Comparison of ENCODE assay signal across 1 cellular context in the genomic region with DNA sequence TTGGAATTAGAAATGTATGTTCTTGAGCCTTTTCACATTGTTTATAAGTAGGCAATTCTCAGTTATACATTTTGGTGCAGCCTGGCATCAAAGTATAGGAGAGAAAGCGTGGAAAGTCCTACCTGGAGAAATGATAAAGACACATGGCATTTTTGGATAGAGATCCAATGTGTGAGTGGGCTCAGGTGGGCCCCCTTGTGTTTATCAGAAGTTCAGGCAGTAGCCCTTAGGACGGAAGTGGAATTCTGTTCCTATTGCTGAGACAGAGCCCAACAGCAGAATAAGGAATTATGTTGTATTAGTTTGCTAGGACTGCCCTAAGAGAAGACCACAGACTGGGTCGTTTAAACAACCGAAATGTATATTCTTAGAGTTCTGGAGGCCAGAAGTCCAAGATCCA.
TF ChIP-seq lines count a peak whose summit lies in the region.

No MANE protein-coding gene starts in this region.

TF ChIP-seq in K562, 482 proteins besides CTCF, POLR2A, EP300 and RAD21:
- TF ChIP-seq, protein P1, sequence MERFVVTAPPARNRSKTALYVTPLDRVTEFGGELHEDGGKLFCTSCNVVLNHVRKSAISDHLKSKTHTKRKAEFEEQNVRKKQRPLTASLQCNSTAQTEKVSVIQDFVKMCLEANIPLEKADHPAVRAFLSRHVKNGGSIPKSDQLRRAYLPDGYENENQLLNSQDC (CRISPR knock-in tag; IDR thresholded peaks at IDR 0.05), result no peak
- TF ChIP-seq ZNF717 (CRISPR knock-in tag; IDR thresholded peaks at IDR 0.05) (no peak), ZNF436 (CRISPR knock-in tag; IDR thresholded peaks at IDR 0.05) (no peak), MEF2A (IDR thresholded peaks at IDR 0.05; ENCODE audit: control insufficient read depth, low read depth, low read length) (no peak), ZNF384 (IDR thresholded peaks at IDR 0.05; ENCODE audit: low read depth, low read length) (no peak), FOXK2 (conservative IDR thresholded peaks at IDR 0.05 in 1 of 2, IDR thresholded peaks at IDR 0.05 in 1 of 2; ENCODE audit: low read depth in 2 of 2) (no peak), SMC3 (conservative IDR thresholded peaks at IDR 0.05; ENCODE audit: insufficient read depth, low read depth, low read length) (0 out of 2 replicates have a peak, but pooled peaks have one; percentile 3), MCM5 (IDR thresholded peaks at IDR 0.05; ENCODE audit: low read depth) (no peak), SPI1 (IDR thresholded peaks at IDR 0.05; ENCODE audit: borderline replicate concordance, low read depth, low read length) (peak; percentile 35; the same call in 1 of the 2 replicates)
- TF ChIP-seq, protein P2, sequence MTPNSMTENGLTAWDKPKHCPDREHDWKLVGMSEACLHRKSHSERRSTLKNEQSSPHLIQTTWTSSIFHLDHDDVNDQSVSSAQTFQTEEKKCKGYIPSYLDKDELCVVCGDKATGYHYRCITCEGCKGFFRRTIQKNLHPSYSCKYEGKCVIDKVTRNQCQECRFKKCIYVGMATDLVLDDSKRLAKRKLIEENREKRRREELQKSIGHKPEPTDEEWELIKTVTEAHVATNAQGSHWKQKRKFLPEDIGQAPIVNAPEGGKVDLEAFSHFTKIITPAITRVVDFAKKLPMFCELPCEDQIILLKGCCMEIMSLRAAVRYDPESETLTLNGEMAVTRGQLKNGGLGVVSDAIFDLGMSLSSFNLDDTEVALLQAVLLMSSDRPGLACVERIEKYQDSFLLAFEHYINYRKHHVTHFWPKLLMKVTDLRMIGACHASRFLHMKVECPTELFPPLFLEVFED (CRISPR knock-in tag; conservative IDR thresholded peaks at IDR 0.05), result no peak
- TF ChIP-seq, protein P3, sequence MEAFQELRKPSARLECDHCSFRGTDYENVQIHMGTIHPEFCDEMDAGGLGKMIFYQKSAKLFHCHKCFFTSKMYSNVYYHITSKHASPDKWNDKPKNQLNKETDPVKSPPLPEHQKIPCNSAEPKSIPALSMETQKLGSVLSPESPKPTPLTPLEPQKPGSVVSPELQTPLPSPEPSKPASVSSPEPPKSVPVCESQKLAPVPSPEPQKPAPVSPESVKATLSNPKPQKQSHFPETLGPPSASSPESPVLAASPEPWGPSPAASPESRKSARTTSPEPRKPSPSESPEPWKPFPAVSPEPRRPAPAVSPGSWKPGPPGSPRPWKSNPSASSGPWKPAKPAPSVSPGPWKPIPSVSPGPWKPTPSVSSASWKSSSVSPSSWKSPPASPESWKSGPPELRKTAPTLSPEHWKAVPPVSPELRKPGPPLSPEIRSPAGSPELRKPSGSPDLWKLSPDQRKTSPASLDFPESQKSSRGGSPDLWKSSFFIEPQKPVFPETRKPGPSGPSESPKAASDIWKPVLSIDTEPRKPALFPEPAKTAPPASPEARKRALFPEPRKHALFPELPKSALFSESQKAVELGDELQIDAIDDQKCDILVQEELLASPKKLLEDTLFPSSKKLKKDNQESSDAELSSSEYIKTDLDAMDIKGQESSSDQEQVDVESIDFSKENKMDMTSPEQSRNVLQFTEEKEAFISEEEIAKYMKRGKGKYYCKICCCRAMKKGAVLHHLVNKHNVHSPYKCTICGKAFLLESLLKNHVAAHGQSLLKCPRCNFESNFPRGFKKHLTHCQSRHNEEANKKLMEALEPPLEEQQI (IDR thresholded peaks at IDR 0.05), result no peak
- TF ChIP-seq, protein P4, sequence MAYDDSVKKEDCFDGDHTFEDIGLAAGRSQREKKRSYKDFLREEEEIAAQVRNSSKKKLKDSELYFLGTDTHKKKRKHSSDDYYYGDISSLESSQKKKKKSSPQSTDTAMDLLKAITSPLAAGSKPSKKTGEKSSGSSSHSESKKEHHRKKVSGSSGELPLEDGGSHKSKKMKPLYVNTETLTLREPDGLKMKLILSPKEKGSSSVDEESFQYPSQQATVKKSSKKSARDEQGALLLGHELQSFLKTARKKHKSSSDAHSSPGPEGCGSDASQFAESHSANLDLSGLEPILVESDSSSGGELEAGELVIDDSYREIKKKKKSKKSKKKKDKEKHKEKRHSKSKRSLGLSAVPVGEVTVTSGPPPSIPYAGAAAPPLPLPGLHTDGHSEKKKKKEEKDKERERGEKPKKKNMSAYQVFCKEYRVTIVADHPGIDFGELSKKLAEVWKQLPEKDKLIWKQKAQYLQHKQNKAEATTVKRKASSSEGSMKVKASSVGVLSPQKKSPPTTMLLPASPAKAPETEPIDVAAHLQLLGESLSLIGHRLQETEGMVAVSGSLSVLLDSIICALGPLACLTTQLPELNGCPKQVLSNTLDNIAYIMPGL (CRISPR knock-in tag; IDR thresholded peaks at IDR 0.05), result no peak
